ENCODE assay signal across 8 cellular contexts in genomic region chr3:50971487-50971924, GRCh38.
DNase-seq lines count a peak whose midpoint lies in the region; ATAC-seq and TF ChIP-seq lines count a peak whose summit lies in the region.

No MANE protein-coding gene starts in this region.

- TF ChIP-seq POLR2A in sigmoid colon (IDR thresholded peaks at IDR 0.05): no peak

- TF ChIP-seq CTCF in fibroblast of villous mesenchyme (IDR thresholded peaks at IDR 0.05; ENCODE audit: insufficient read depth, low read depth, low read length) (peak; percentile 84), sigmoid colon (IDR thresholded peaks at IDR 0.05) (peak in 3 of 4 experiments; percentile 47 to 53 (median 53))

- intact Hi-C loops in sigmoid colon (cut with DNase I): no loop called here

- TF ChIP-seq EP300 in sigmoid colon (IDR thresholded peaks at IDR 0.05): no peak

- H3K4me3 ChIP-seq in fibroblast of villous mesenchyme (ENCODE audit: low read depth, low read length) (no peak overlapping the region), sigmoid colon (no peak overlapping the region)

- WGBS in sigmoid colon, 2 donors: 3 to 4% methylated on average over 3 of the region's 3 CpGs

- H3K27ac ChIP-seq in sigmoid colon: no peak overlapping the region

- peaks cover 0 to 7% (median 1%) of the 10 kb centered on the region in 4 donors for H3K9me3 ChIP-seq in sigmoid colon

- no peaks in the 10 kb centered on the region for H3K36me3 ChIP-seq in sigmoid colon

- ATAC-seq in HG03442 (IDR thresholded peaks at IDR 0.05; ENCODE audit: unreplicated experiment) (peak; percentile 81), HG02981 (IDR thresholded peaks at IDR 0.05; ENCODE audit: unreplicated experiment) (no peak)

- H3K27me3 ChIP-seq in sigmoid colon: no peaks in the 10 kb centered on the region

- no peaks in the 10 kb centered on the region for H3K4me1 ChIP-seq in sigmoid colon

- peak; percentile 58 for DNase-seq in activated gamma-delta T cell treated with Interleukin-2 at 50 U/mL for 16 hours
- no peak for DNase-seq in activated gamma-delta T cell (lab: John Stamatoyannopoulos, UW)
- DNase-seq in NOMO-1 treated with DMSO at 0.1 percent for 48 hours (lab: John Stamatoyannopoulos, UW; ENCODE audit: unreplicated experiment): peak; percentile 34
- peak; percentile 47 for DNase-seq in activated T-cell treated with anti-CD3 and anti-CD28 coated beads, Interleukin-2, amount 50 U/mL, for 1 hour
- peak; percentile 48 for DNase-seq in fibroblast of villous mesenchyme (ENCODE audit: low read depth)
- no peak for DNase-seq in sigmoid colon

Comparison
In these comparisons a context has a peak if more than half of its experiments do, and no peak if none do; other contexts are left out.
1. DNase-seq: peak in activated gamma-delta T cell treated with Interleukin-2 at 50 U/mL for 16 hours (single experiment), NOMO-1 treated with DMSO at 0.1 percent for 48 hours (single experiment), activated T-cell treated with anti-CD3 and anti-CD28 coated beads, Interleukin-2, amount 50 U/mL, for 1 hour (single experiment) and fibroblast of villous mesenchyme (single experiment); none in activated gamma-delta T cell (single experiment) and sigmoid colon (single experiment).